ENCODE assay signal across 8 cellular contexts in the genomic region with DNA sequence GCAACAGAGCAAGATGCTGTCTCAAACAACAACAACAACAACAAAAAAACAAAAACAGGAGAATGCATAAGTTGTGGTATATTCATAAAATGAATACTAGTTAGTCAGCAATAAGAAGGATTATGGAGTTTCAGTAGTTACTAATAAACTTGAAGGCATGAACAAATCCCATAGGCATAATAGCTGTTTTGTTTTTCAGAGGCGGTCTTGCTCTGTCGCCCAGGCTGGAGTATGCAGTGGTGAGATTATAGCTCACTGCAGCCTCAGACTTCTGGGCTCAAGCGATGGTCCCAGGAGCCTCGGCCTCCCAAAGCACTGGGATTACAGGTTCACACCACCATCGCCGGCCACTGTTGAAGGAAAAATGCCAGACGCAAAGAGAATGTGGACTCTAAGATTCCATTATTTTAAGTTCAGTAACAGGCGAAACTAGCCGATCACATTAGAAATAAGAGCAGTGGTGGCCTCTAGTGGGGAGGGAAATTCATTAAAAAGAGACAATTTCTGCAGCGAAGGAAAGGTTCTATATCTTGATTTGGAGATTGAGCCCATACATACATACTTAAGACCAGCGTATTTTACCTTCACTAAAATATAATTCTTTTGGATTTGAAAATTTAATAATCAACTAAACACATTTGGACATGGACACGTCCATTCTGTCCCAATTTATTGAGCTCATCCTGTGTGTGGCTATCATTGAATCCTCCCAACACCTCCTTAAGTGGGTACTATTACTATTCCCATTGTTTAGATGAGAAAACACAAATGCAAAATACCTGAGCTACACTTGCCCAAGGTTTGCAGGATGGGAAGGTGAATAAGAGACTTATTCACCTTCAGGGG. TPM values are rescaled to one million over a fixed set of nuclear protein-coding genes. Genes with fewer than 3 reads are reported as not detected.
DNase-seq lines count a peak whose midpoint lies in the region; ATAC-seq, FAIRE-seq and TF ChIP-seq lines count a peak whose summit lies in the region.

No MANE protein-coding gene starts in this region.

- no peaks in the 10 kb centered on the region for H3K36me3 ChIP-seq in MM.1S (replicated peaks; ENCODE audit: insufficient read depth, low read length)
- H3K36me3 ChIP-seq in spleen = no peaks in the 10 kb centered on the region

- H3K4me3 ChIP-seq in MM.1S (ENCODE audit: low read length) = peak overlapping the region; percentile 62
- peak overlapping the region in 1 of 2 donors; percentile 43 for H3K4me3 ChIP-seq in cardiac fibroblast (replicated peaks in 1 of 2; ENCODE audit: low read depth in 2 of 2, low read length in 2 of 2)
- H3K4me3 ChIP-seq in spleen = peak overlapping the region in 7 of 8 donors; percentile 15 to 73 (median 48)

- H4K20me1 ChIP-seq in MM.1S (ENCODE audit: insufficient read depth, low read length) = no peaks in the 10 kb centered on the region

- 17 to 29% (median 23%) methylated on average over 12 of the region's 12 CpGs for WGBS in spleen, 5 donors

- H3K27me3 ChIP-seq in MM.1S (replicated peaks; ENCODE audit: insufficient read depth, low read length) = no peaks in the 10 kb centered on the region
- no peaks in the 10 kb centered on the region for H3K27me3 ChIP-seq in spleen (replicated peaks in 1 of 7)

- FAIRE-seq in islet of Langerhans (lab: Jason Lieb, UNC) = peak; percentile 66

- H3K36me3 Mint-ChIP-seq in T-helper 17 cell (ENCODE audit: low read depth) = no peaks in the 10 kb centered on the region

- peaks cover 13% of the 10 kb centered on the region for H3F3A ChIP-seq in MM.1S (ENCODE audit: insufficient read depth, low read length)

- H3K27ac ChIP-seq in MM.1S (ENCODE audit: low read length) = peak overlapping the region; percentile 98
- peak overlapping the region; percentile 22 to 89 (median 86) for H3K27ac ChIP-seq in spleen

- peak; percentile 40 for ATAC-seq in T-helper 17 cell
- no peak for ATAC-seq in GM19023 (IDR thresholded peaks at IDR 0.05; ENCODE audit: unreplicated experiment)

- H3K4me3 Mint-ChIP-seq in T-helper 17 cell = peak overlapping the region; percentile 93

- TF ChIP-seq CTCF in MM.1S (IDR thresholded peaks at IDR 0.05; ENCODE audit: low read length) = peak; percentile 62
- TF ChIP-seq CTCF in cardiac fibroblast (IDR thresholded peaks at IDR 0.05; ENCODE audit: low read depth, low read length) = peak; percentile 53
- TF ChIP-seq CTCF in spleen (IDR thresholded peaks at IDR 0.05 in 8 of 11, conservative IDR thresholded peaks at IDR 0.05 in 3 of 11) = peak; percentile 9 to 72 (median 62)

- no peaks in the 10 kb centered on the region; the same call in 1 of the 2 replicates for H3K4me1 ChIP-seq in MM.1S (ENCODE audit: low read length)
- peaks cover 7 to 22% (median 17%) of the 10 kb centered on the region in 6 donors for H3K4me1 ChIP-seq in spleen

- H3K27me3 Mint-ChIP-seq in T-helper 17 cell = no peaks in the 10 kb centered on the region

- H3K79me2 ChIP-seq in MM.1S (ENCODE audit: low read length) = no peaks in the 10 kb centered on the region

- peak overlapping the region; percentile 15 for H2AFZ ChIP-seq in MM.1S (ENCODE audit: low read length)

- no peak for TF ChIP-seq POLR2A in spleen (IDR thresholded peaks at IDR 0.05)

- peaks cover 11% of the 10 kb centered on the region for H3K4me1 Mint-ChIP-seq in T-helper 17 cell

- peak; percentile 64 for DNase-seq in activated CD8-positive, alpha-beta memory T cell treated with anti-CD3 and anti-CD28 coated beads for 24 hours
- DNase-seq in activated CD8-positive, alpha-beta memory T cell treated with anti-CD3 and anti-CD28 coated beads, Interleukin-2, amount 50 U/mL, for 48 hours = no peak
- DNase-seq in MM.1S (peak; percentile 74), T-helper 17 cell (peak in 2 of 3 donors; percentile 9 to 26), cardiac fibroblast (ENCODE audit: low read depth in 2 of 2) (peak; percentile 67 to 74), spleen (no peak)

- H3K9me2 ChIP-seq in MM.1S (replicated peaks; ENCODE audit: insufficient read depth, low read length) = no peaks in the 10 kb centered on the region

- peak overlapping the region; percentile 92 for H3K27ac Mint-ChIP-seq in T-helper 17 cell

- intact Hi-C loops in spleen (cut with DNase I; ENCODE audit: low total_unique reads) = loop anchor here (5.0 to 10.0 kb wide), 2 partner anchors 108 to 360 kb away; no protein-coding TSS in a partner anchor

- peak overlapping the region; percentile 77 for H3K9ac ChIP-seq in MM.1S (ENCODE audit: low read length)

- H3K9me3 ChIP-seq in MM.1S (replicated peaks; ENCODE audit: insufficient read depth, low read length) = no peaks in the 10 kb centered on the region
- no peaks in the 10 kb centered on the region for H3K9me3 ChIP-seq in T-helper 17 cell (ENCODE audit: control insufficient read depth, low read length, poor library complexity, severe bottlenecking)
- H3K9me3 ChIP-seq in spleen = no peaks in the 10 kb centered on the region

- H3K4me2 ChIP-seq in MM.1S (ENCODE audit: low read depth, low read length) = peak overlapping the region; percentile 58

RNA-seq across cellular contexts. Expression of a gene that starts 27.4 kb away (rescaled TPM):
- 1 to 10 TPM; 2.3 to 6.1 TPM for total RNA-seq in T-helper 17 cell
- total RNA-seq in spleen = 10 to 100 TPM in 2 of 7 donors, 1 to 10 TPM in 5; 4.2 to 11.2 (median 6.3) TPM
- 1 to 10 TPM; 2.5 to 6.5 (median 3.3) TPM for polyA plus RNA-seq in spleen

RNA-seq across cellular contexts. Expression of a gene that starts 32.6 kb away (rescaled TPM):
- total RNA-seq in T-helper 17 cell = 100 to 1,000 TPM; 125 to 137 TPM
- total RNA-seq in spleen = 10 to 100 TPM; 49.8 to 76.8 (median 64.2) TPM
- polyA plus RNA-seq in spleen = 10 to 100 TPM; 20.1 to 35.0 (median 23.6) TPM

Comparison
In these comparisons a context has a peak if more than half of its experiments do, and no peak if none do; other contexts are left out.
1. DNase-seq: peak in activated CD8-positive, alpha-beta memory T cell treated with anti-CD3 and anti-CD28 coated beads for 24 hours (single experiment), MM.1S (single experiment), T-helper 17 cell (2 of 3) and cardiac fibroblast (2 of 2); none in activated CD8-positive, alpha-beta memory T cell treated with anti-CD3 and anti-CD28 coated beads, Interleukin-2, amount 50 U/mL, for 48 hours (single experiment) and spleen (single experiment).
2. Peak in every context shown above with its lines, with median percentiles within 50 percentile points of each other: CTCF ChIP-seq.